In the genomic region with DNA sequence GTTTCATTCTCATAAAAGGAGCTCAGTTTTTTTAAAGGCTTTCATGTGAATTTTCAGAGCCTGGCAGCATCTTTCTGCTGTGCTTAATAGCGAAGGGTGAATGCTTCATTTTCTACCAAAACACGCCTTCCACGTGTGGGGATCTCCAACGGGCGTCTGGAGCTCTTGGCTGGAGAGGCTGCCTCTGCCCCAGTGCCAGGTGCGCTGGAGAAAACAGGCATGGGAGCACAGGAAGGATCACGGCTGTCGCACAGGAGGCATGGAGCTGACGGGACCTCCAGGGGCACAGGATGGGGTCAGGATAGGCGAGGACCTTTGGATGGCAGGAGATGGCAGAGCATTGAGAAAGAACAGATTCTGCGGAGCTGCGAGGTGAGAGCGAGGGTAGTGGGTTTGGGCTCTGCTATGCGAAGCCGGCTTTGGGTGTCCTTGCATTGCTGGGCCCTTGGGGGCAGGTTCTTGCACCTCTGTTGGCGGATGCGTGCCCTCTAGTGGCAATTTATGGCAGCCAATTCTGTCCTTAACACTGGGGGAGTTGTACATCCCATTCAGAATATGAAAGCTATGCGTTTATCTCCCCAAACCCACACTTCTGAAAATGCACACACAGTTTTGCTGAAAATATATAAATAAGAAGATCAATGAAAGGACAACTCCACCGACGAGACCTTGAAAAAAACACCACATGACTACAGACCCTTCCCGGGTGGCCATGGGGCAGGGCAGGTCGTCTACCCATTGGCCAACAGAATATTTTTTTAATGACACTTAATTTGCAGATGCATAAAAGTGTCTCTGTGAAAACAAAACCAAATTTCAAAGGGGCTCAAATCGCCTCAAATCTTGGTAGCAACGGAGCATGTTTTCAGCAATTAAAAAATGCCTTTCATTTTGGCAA, we compare ENCODE assay signal across 8 cellular contexts.
DNase-seq lines count a peak whose midpoint lies in the region; ATAC-seq lines count a peak whose summit lies in the region.

No MANE protein-coding gene starts in this region.

- no peak overlapping the region for H3K4me3 Mint-ChIP-seq in activated T-helper 17 cell treated with anti-CD3 and anti-CD28 coated beads, Interleukin-2, amount 50 U/mL, for 72 hours

- peak; percentile 45 for DNase-seq in COLO668 (lab: John Stamatoyannopoulos, UW; ENCODE audit: unreplicated experiment)
- peak; percentile 70 for DNase-seq in NCI-H69 (lab: John Stamatoyannopoulos, UW)
- DNase-seq in iPS DF 19.7 (ENCODE audit: low read depth, low spot score), result peak; percentile 48
- peak in 2 of 3 donors; percentile 18 to 29 for DNase-seq in stimulated activated CD4-positive, alpha-beta T cell treated with anti-CD3 and anti-CD28 coated beads, TNF-alpha, amount 100 ng/mL, for 48 hours (ENCODE audit: low read depth in 3 of 3)
- no peak for DNase-seq in mesenteric fat pad (ENCODE audit: low spot score)

- no peaks in the 10 kb centered on the region for H3K9me3 Mint-ChIP-seq in activated T-helper 17 cell treated with anti-CD3 and anti-CD28 coated beads, Interleukin-2, amount 50 U/mL, for 72 hours

- no peaks in the 10 kb centered on the region for H3K4me1 Mint-ChIP-seq in activated T-helper 17 cell treated with anti-CD3 and anti-CD28 coated beads, Interleukin-2, amount 50 U/mL, for 72 hours

- peaks cover 13% of the 10 kb centered on the region for H3K27me3 Mint-ChIP-seq in activated T-helper 17 cell treated with anti-CD3 and anti-CD28 coated beads, Interleukin-2, amount 50 U/mL, for 72 hours

- no peak overlapping the region for H3K27ac Mint-ChIP-seq in activated T-helper 17 cell treated with anti-CD3 and anti-CD28 coated beads, Interleukin-2, amount 50 U/mL, for 72 hours

- peak; percentile 72 for ATAC-seq in GM18873 (IDR thresholded peaks at IDR 0.05; ENCODE audit: low FRiP score, unreplicated experiment)
- ATAC-seq in HG03103 (IDR thresholded peaks at IDR 0.05; ENCODE audit: low read depth, unreplicated experiment), result peak; percentile 95
- ATAC-seq in activated T-helper 17 cell treated with anti-CD3 and anti-CD28 coated beads, Interleukin-2, amount 50 U/mL, for 72 hours (replicated peaks), result peak; percentile 45

- no peaks in the 10 kb centered on the region for H3K36me3 Mint-ChIP-seq in activated T-helper 17 cell treated with anti-CD3 and anti-CD28 coated beads, Interleukin-2, amount 50 U/mL, for 72 hours (ENCODE audit: low read depth)

Comparison
In these comparisons a context has a peak if more than half of its experiments do, and no peak if none do; other contexts are left out.
1. ATAC-seq: peak in every context shown above with its lines; median percentile 95 in HG03103; 72 in GM18873; 45 in activated T-helper 17 cell treated with anti-CD3 and anti-CD28 coated beads, Interleukin-2, amount 50 U/mL, for 72 hours.